8 cellular contexts compared by ENCODE assay signal in genomic region chr15:65818927-65819562, GRCh38. TPM values are rescaled to one million over a fixed set of nuclear protein-coding genes. Genes with fewer than 3 reads are reported as not detected.
DNase-seq lines count a peak whose midpoint lies in the region; ATAC-seq and TF ChIP-seq lines count a peak whose summit lies in the region.

No MANE protein-coding gene starts in this region.

- no peak overlapping the region for H3K9ac ChIP-seq in H9 (ENCODE audit: extremely low read depth, insufficient read length, low read length)

- TF ChIP-seq CTCF in thyroid gland (IDR thresholded peaks at IDR 0.05): no peak
- no peak for TF ChIP-seq CTCF in H9 (conservative IDR thresholded peaks at IDR 0.05)

- no peaks in the 10 kb centered on the region for H3K27me3 ChIP-seq in CD4-positive, CD25-positive, alpha-beta regulatory T cell (ENCODE audit: control insufficient read depth, insufficient read depth, low read length)
- H3K27me3 ChIP-seq in thymus (ENCODE audit: control insufficient read depth, insufficient read depth): no peaks in the 10 kb centered on the region
- no peaks in the 10 kb centered on the region for H3K27me3 ChIP-seq in thyroid gland
- no peaks in the 10 kb centered on the region for H3K27me3 ChIP-seq in H9 (ENCODE audit: insufficient read depth, low read length)

- H3K18ac ChIP-seq in H9 (ENCODE audit: insufficient read length, low read depth, low read length): no peak overlapping the region

- no peak overlapping the region for H2BK5ac ChIP-seq in H9 (ENCODE audit: insufficient read length, low read length)

- H3K36me3 Mint-ChIP-seq in CD4-positive, CD25-positive, alpha-beta regulatory T cell: peaks cover 5% of the 10 kb centered on the region
- no peaks in the 10 kb centered on the region for H3K36me3 Mint-ChIP-seq in H9 (ENCODE audit: insufficient read depth in 1 of 3, low read depth in 3 of 3)

- no peak overlapping the region for H4K8ac ChIP-seq in H9 (replicated peaks; ENCODE audit: insufficient read length, low read depth, low read length)

- H4K20me1 ChIP-seq in H9 (ENCODE audit: control insufficient read depth, insufficient read depth, insufficient read length): no peaks in the 10 kb centered on the region

- no peaks in the 10 kb centered on the region for H3K36me3 ChIP-seq in CD4-positive, CD25-positive, alpha-beta regulatory T cell (ENCODE audit: control insufficient read depth, insufficient read depth, low read length)
- H3K36me3 ChIP-seq in thymus (ENCODE audit: control insufficient read depth, insufficient read depth) (no peaks in the 10 kb centered on the region), thyroid gland (no peaks in the 10 kb centered on the region)

- no peaks in the 10 kb centered on the region for H3K79me2 ChIP-seq in H9 (ENCODE audit: insufficient read depth, low read length)

- no peak overlapping the region for H3K4me2 ChIP-seq in H9 (ENCODE audit: insufficient read depth, insufficient read length, low read length)

- H3K79me1 ChIP-seq in H9 (ENCODE audit: insufficient read depth, low read depth, low read length, poor library complexity, severe bottlenecking): no peaks in the 10 kb centered on the region

- H2AK5ac ChIP-seq in H9 (ENCODE audit: insufficient read length, low read length): no peak overlapping the region

- no peak overlapping the region for H3K4ac ChIP-seq in H9 (ENCODE audit: low read depth, low read length)

- peak overlapping the region; percentile 59 to 79 (median 74) for H3K4me3 Mint-ChIP-seq in CD4-positive, CD25-positive, alpha-beta regulatory T cell
- H3K4me3 Mint-ChIP-seq in H9: no peak overlapping the region

- peak overlapping the region; percentile 61 for H3K4me3 ChIP-seq in CD4-positive, CD25-positive, alpha-beta regulatory T cell (ENCODE audit: low read depth, low read length)
- H3K4me3 ChIP-seq in thymus (ENCODE audit: low read length): no peak overlapping the region
- no peak overlapping the region for H3K4me3 ChIP-seq in thyroid gland (replicated peaks in 1 of 3)

- peaks cover 6% of the 10 kb centered on the region for H3K27me3 Mint-ChIP-seq in CD4-positive, CD25-positive, alpha-beta regulatory T cell
- H3K27me3 Mint-ChIP-seq in H9 (ENCODE audit: low read depth): no peaks in the 10 kb centered on the region

- no peak overlapping the region for H4K5ac ChIP-seq in H9 (ENCODE audit: insufficient read length, low read depth, low read length)

- peaks cover 0 to 4% (median 0%) of the 10 kb centered on the region in 7 donors for H3K9me3 Mint-ChIP-seq in CD4-positive, CD25-positive, alpha-beta regulatory T cell
- H3K9me3 Mint-ChIP-seq in H9: peaks cover 0 to 1% of the 10 kb centered on the region in 2 experiments; a peak in 2 of 5 replicates

- no peak overlapping the region for H4K91ac ChIP-seq in H9 (ENCODE audit: insufficient read length, low read depth, low read length)

- no peak overlapping the region for H3K23ac ChIP-seq in H9 (ENCODE audit: insufficient read length, low read depth, low read length)

- no peak overlapping the region for H2BK12ac ChIP-seq in H9 (ENCODE audit: insufficient read length, low read depth, low read length)

- TF ChIP-seq POLR2A in thyroid gland (IDR thresholded peaks at IDR 0.05): no peak

- peaks cover 20 to 63% (median 50%) of the 10 kb centered on the region in 4 donors for H3K4me1 Mint-ChIP-seq in CD4-positive, CD25-positive, alpha-beta regulatory T cell
- peaks cover 2 to 3% of the 10 kb centered on the region in 2 experiments; a peak in 3 of 4 replicates for H3K4me1 Mint-ChIP-seq in H9

- H3K14ac ChIP-seq in H9 (ENCODE audit: insufficient read depth, low read length): no peak overlapping the region

- no peak overlapping the region for H2BK120ac ChIP-seq in H9 (ENCODE audit: low read depth, low read length, poor library complexity, severe bottlenecking)

- peaks cover 36% of the 10 kb centered on the region for H3K4me1 ChIP-seq in CD4-positive, CD25-positive, alpha-beta regulatory T cell (ENCODE audit: control insufficient read depth, insufficient read depth, low read length, poor library complexity, severe bottlenecking)
- H3K4me1 ChIP-seq in thymus (ENCODE audit: control insufficient read depth, insufficient read depth, low read length): peaks cover 8% of the 10 kb centered on the region
- H3K4me1 ChIP-seq in thyroid gland: peaks cover 0 to 4% of the 10 kb centered on the region in 2 donors
- no peaks in the 10 kb centered on the region for H3K4me1 ChIP-seq in H9 (ENCODE audit: insufficient read depth, low read length)

- DNase-seq in CD4-positive, CD25-positive, alpha-beta regulatory T cell: peak in 2 of 3 donors; percentile 87 to 91
- DNase-seq in amniotic epithelial cell (ENCODE audit: low read depth): peak; percentile 35
- no peak for DNase-seq in thyroid gland
- no peak for DNase-seq in H9

- H3K23me2 ChIP-seq in H9 (ENCODE audit: insufficient read length, low read depth, low read length, poor library complexity, severe bottlenecking): no peaks in the 10 kb centered on the region

- WGBS in thymus: 28% methylated on average over 4 of the region's 4 CpGs
- 65 to 70% methylated on average over 4 of the region's 4 CpGs for WGBS in thyroid gland, 2 donors
- no CpG with 5 or more reads among the region's 4 CpGs for WGBS in H9 (ENCODE audit: extremely low coverage, insufficient read length, low lambda C conversion rate)

- no peak overlapping the region for H3K56ac ChIP-seq in H9 (ENCODE audit: insufficient read length, low read depth, low read length)

- H3K9me3 ChIP-seq in CD4-positive, CD25-positive, alpha-beta regulatory T cell (ENCODE audit: control insufficient read depth in 2 of 2, low read length in 2 of 2): no peaks in the 10 kb centered on the region
- H3K9me3 ChIP-seq in thymus (ENCODE audit: control insufficient read depth): no peaks in the 10 kb centered on the region
- H3K9me3 ChIP-seq in thyroid gland: no peaks in the 10 kb centered on the region
- H3K9me3 ChIP-seq in H9 (ENCODE audit: control insufficient read depth, low read depth, low read length): no peaks in the 10 kb centered on the region

- H2AFZ ChIP-seq in H9 (ENCODE audit: low read length): no peak overlapping the region

- peak overlapping the region; percentile 96 to 98 (median 97) for H3K27ac Mint-ChIP-seq in CD4-positive, CD25-positive, alpha-beta regulatory T cell
- H3K27ac Mint-ChIP-seq in H9: no peak overlapping the region

- H2BK20ac ChIP-seq in H9 (ENCODE audit: low read depth, low read length, poor library complexity, severe bottlenecking): no peak overlapping the region

- no peak overlapping the region for H2BK15ac ChIP-seq in H9 (ENCODE audit: low read depth, low read length)

- ATAC-seq in CD4-positive, CD25-positive, alpha-beta regulatory T cell (ENCODE audit: low read depth in 2 of 2): peak; percentile 88 to 95
- peak; percentile 75 for ATAC-seq in GM19452 (IDR thresholded peaks at IDR 0.05; ENCODE audit: unreplicated experiment)
- peak; percentile 73 for ATAC-seq in HG03521 (IDR thresholded peaks at IDR 0.05; ENCODE audit: unreplicated experiment)
- ATAC-seq in HG02623 (IDR thresholded peaks at IDR 0.05; ENCODE audit: unreplicated experiment): no peak

- no peak overlapping the region for H3T11ph ChIP-seq in H9 (ENCODE audit: low read length)

- peak overlapping the region; percentile 95 for H3K27ac ChIP-seq in CD4-positive, CD25-positive, alpha-beta regulatory T cell (ENCODE audit: insufficient read depth, low read length, poor library complexity, severe bottlenecking)
- peak overlapping the region; percentile 60 for H3K27ac ChIP-seq in thymus (ENCODE audit: low read depth)
- H3K27ac ChIP-seq in thyroid gland: no peak overlapping the region
- no peak overlapping the region for H3K27ac ChIP-seq in H9 (ENCODE audit: insufficient read length, low read depth, low read length)

- intact Hi-C loops in thyroid gland (cut with DNase I): loop anchor here (10.0 kb wide), 1 partner anchor 134 kb away; no protein-coding TSS in a partner anchor

RNA-seq across cellular contexts. Expression of gene DENND4A, which starts 27.0 kb away (rescaled TPM):
- total RNA-seq in CD4-positive, CD25-positive, alpha-beta regulatory T cell: 88.4 TPM
- polyA plus RNA-seq in CD4-positive, CD25-positive, alpha-beta regulatory T cell: 10 to 100 TPM in 3 of 4 donors, 1 to 10 TPM in 1; 9.6 to 13.2 (median 12.1) TPM
- 15.9 TPM for polyA plus RNA-seq in thymus
- 10 to 100 TPM; 37.5 to 79.9 (median 45.7) TPM for total RNA-seq in thyroid gland
- 4.7 and 4.8 TPM in 2 replicates for total RNA-seq in H9 (2021)

RNA-seq across cellular contexts. Expression of gene RAB11A, which starts 50.2 kb away (rescaled TPM):
- 115 TPM for total RNA-seq in CD4-positive, CD25-positive, alpha-beta regulatory T cell
- 100 to 1,000 TPM; 229 to 330 (median 265) TPM for polyA plus RNA-seq in CD4-positive, CD25-positive, alpha-beta regulatory T cell
- polyA plus RNA-seq in thymus: 118 TPM
- total RNA-seq in thyroid gland: 100 to 1,000 TPM; 201 to 369 (median 280) TPM
- 217 and 224 TPM in 2 replicates for total RNA-seq in H9 (2021)

Comparison
In these comparisons a context has a peak if more than half of its experiments do, and no peak if none do; other contexts are left out.
1. DNase-seq: peak in CD4-positive, CD25-positive, alpha-beta regulatory T cell (2 of 3) and amniotic epithelial cell (single experiment); none in thyroid gland (0 of 2) and H9 (single experiment).
2. H3K27ac ChIP-seq: peak in CD4-positive, CD25-positive, alpha-beta regulatory T cell (single experiment) and thymus (single experiment); none in thyroid gland (0 of 3) and H9 (single experiment).
3. H3K27ac Mint-ChIP-seq: peak in CD4-positive, CD25-positive, alpha-beta regulatory T cell (3 of 3); none in H9 (0 of 3).
4. H3K4me3 Mint-ChIP-seq: peak in CD4-positive, CD25-positive, alpha-beta regulatory T cell (4 of 4); none in H9 (0 of 2).